ENCODE assay signal across 8 cellular contexts in genomic region chr1:3746784-3747521, GRCh38. TPM values are rescaled to one million over a fixed set of nuclear protein-coding genes. Genes with fewer than 3 reads are reported as not detected.
DNase-seq lines count a peak whose midpoint lies in the region; ATAC-seq, FAIRE-seq and TF ChIP-seq lines count a peak whose summit lies in the region.

No MANE protein-coding gene starts in this region.

- no peak overlapping the region for H3K4me3 ChIP-seq in Karpas-422 (ENCODE audit: low read length)

- FAIRE-seq in GM12891 (lab: Jason Lieb, UNC) = peak; percentile 85

- no peaks in the 10 kb centered on the region for H3K9me2 ChIP-seq in Karpas-422 (replicated peaks; ENCODE audit: insufficient read depth, low read length)

- no peak overlapping the region for H3K9ac ChIP-seq in Karpas-422 (ENCODE audit: low read length)

- no peaks in the 10 kb centered on the region for H3K36me3 ChIP-seq in Karpas-422 (ENCODE audit: insufficient read depth, low read length)

- peak; percentile 84 for ATAC-seq in HG03108 (IDR thresholded peaks at IDR 0.05; ENCODE audit: unreplicated experiment)

- no peaks in the 10 kb centered on the region for H3K27me3 ChIP-seq in Karpas-422 (ENCODE audit: low read length)

- no peaks in the 10 kb centered on the region for H4K20me1 ChIP-seq in Karpas-422 (ENCODE audit: insufficient read depth, low read depth, low read length)

- no peaks in the 10 kb centered on the region for H3K9me3 ChIP-seq in Karpas-422 (ENCODE audit: low read length)

- H3K79me2 ChIP-seq in Karpas-422 (ENCODE audit: low read length) = no peaks in the 10 kb centered on the region

- H3K27ac ChIP-seq in Karpas-422 (ENCODE audit: low read length) = no peak overlapping the region

- DNase-seq in GM12891 (ENCODE audit: insufficient read length, low spot score) = peak; percentile 99
- peak; percentile 92 for DNase-seq in NCI-H82 (lab: John Stamatoyannopoulos, UW)
- peak; percentile 89 for DNase-seq in activated CD8-positive, alpha-beta memory T cell treated with anti-CD3 and anti-CD28 coated beads, Interleukin-2, amount 50 U/mL, for 4 hours
- peak; percentile 98 for DNase-seq in epidermal melanocyte (ENCODE audit: insufficient read length, low spot score)
- DNase-seq in midbrain (lab: John Stamatoyannopoulos, UW) = peak; percentile 86
- peak; percentile 81 to 83 for DNase-seq in stimulated activated CD8-positive, alpha-beta memory T cell treated with anti-CD3 and anti-CD28 coated beads, Interleukin-15, amount 100 ng/mL, for 48 hours (ENCODE audit: low read depth in 2 of 2)
- DNase-seq in Karpas-422 = no peak

- TF ChIP-seq POLR2A in GM12891 (IDR thresholded peaks at IDR 0.05; ENCODE audit: low read depth, low read length) = no peak

- H3K4me2 ChIP-seq in Karpas-422 (ENCODE audit: low read depth, low read length, poor library complexity, severe bottlenecking) = no peak overlapping the region

- no peaks in the 10 kb centered on the region for H3K4me1 ChIP-seq in Karpas-422 (ENCODE audit: low read length)

- H2AFZ ChIP-seq in Karpas-422 (ENCODE audit: low read length) = no peak overlapping the region

TF ChIP-seq in GM12891, 5 proteins besides CTCF, POLR2A, EP300 and RAD21:
- TF ChIP-seq POU2F2 (IDR thresholded peaks at IDR 0.05; ENCODE audit: low read depth, low read length) = no peak
- no peak for TF ChIP-seq PAX5 (IDR thresholded peaks at IDR 0.05; ENCODE audit: insufficient read depth, low read length, severe bottlenecking)
- TF ChIP-seq SPI1 (IDR thresholded peaks at IDR 0.05; ENCODE audit: low read depth, low read length) = no peak
- no peak for TF ChIP-seq POLR2AphosphoS5 (IDR thresholded peaks at IDR 0.05; ENCODE audit: low read depth, low read length)
- no peak for TF ChIP-seq TAF1 (IDR thresholded peaks at IDR 0.05; ENCODE audit: low read depth, low read length)

RNA-seq across cellular contexts. Expression of gene CCDC27, which starts 5.3 kb away (rescaled TPM):
- not detected for polyA plus RNA-seq in GM12891 (2012; ENCODE audit: low read depth, missing spikeins)
- not detected in 2 replicates for total RNA-seq in Karpas-422 (2014; rRNA removed; shearing (Covaris generic); ENCODE audit: low replicate concordance)

RNA-seq across cellular contexts. Expression of gene SMIM1, which starts 25.6 kb away (rescaled TPM):
- 0.72 TPM for polyA plus RNA-seq in GM12891 (2012; ENCODE audit: low read depth, missing spikeins)
- total RNA-seq in Karpas-422 (2014; rRNA removed; shearing (Covaris generic); ENCODE audit: low replicate concordance) = 0.87 TPM in 1 of 2 replicates, not detected in the other

RNA-seq across cellular contexts. Expression of gene LRRC47, which starts 49.3 kb away (rescaled TPM):
- 20.1 TPM for polyA plus RNA-seq in GM12891 (2012; ENCODE audit: low read depth, missing spikeins)
- total RNA-seq in Karpas-422 (2014; rRNA removed; shearing (Covaris generic); ENCODE audit: low replicate concordance) = 10.2 and 29.1 TPM in 2 replicates
